20 cellular contexts compared by ENCODE assay signal in genomic region chr1:246779561-246780175, GRCh38.
"Had no signal": no experiment of that assay in that cellular context is flagged by ENCODE, and none has a peak within 500 bp of the region (broad histone marks: within the 10 kb centered on the region; RNA-seq: fewer than 3 reads in every experiment).

No MANE protein-coding gene starts in this region.

- FAIRE-seq: kidney, urothelium cell line had no signal

- H3K27ac ChIP-seq: epithelial cell of prostate, esophagus muscularis mucosa, hepatocyte, spleen had no signal

- H2AFZ ChIP-seq: hepatocyte had no signal

- ATAC-seq: effector memory CD8-positive, alpha-beta T cell; left cardiac atrium; left ventricle myocardium superior; naive thymus-derived CD4-positive, alpha-beta T cell; sciatic nerve; stimulated activated naive B cell treated with anti-CD40 and anti-IgM and Interleukin-4, amounts not matched to agents 10 μg/mL and 1 μg/mL and 100 μg/mL, for 72 hours had no signal

- H3K4me3 ChIP-seq: esophagus muscularis mucosa, hepatocyte, spleen had no signal

- H3K79me2 ChIP-seq: hepatocyte had no signal

- H3K4me2 ChIP-seq: hepatocyte had no signal

- H3K27me3 ChIP-seq: esophagus muscularis mucosa, hepatocyte had no signal

- H3K9me3 ChIP-seq: esophagus muscularis mucosa, spleen had no signal

- DNase-seq: central memory CD4-positive, alpha-beta T cell; effector memory CD8-positive, alpha-beta T cell; foreskin fibroblast; head of caudate nucleus; kidney; left cardiac atrium; left ventricle myocardium superior; naive thymus-derived CD4-positive, alpha-beta T cell; nephron progenitor cell; spleen; stimulated activated CD4-positive, alpha-beta T cell treated with anti-CD3 and anti-CD28 coated beads, Interleukin-15, amount 100 ng/mL, for 24 hours; stimulated activated CD4-positive, alpha-beta T cell treated with anti-CD3 and anti-CD28 coated beads, Interleukin-1b, Interleukin-23, amount 100 ng/mL, for 48 hours; stimulated activated CD4-positive, alpha-beta T cell treated with anti-CD3 and anti-CD28 coated beads, Interleukin-4, amount 100 ng/mL, for 4 hours; stimulated activated naive B cell treated with anti-CD40 and anti-IgM and Interleukin-4, amounts not matched to agents 10 μg/mL and 1 μg/mL and 100 μg/mL, for 72 hours; trophoblast cell had no signal
